In genomic region chr11:60786811-60787567, GRCh38 we compare ENCODE assay signal across 10 cellular contexts. TPM values are rescaled to one million over a fixed set of nuclear protein-coding genes. Genes with fewer than 3 reads are reported as not detected.
DNase-seq lines count a peak whose midpoint lies in the region; ATAC-seq and TF ChIP-seq lines count a peak whose summit lies in the region.
"Had no signal": no experiment of that assay in that cellular context is flagged by ENCODE, and none has a peak within 500 bp of the region (broad histone marks: within the 10 kb centered on the region; RNA-seq: fewer than 3 reads in every experiment).

No MANE protein-coding gene starts in this region.

- no peak overlapping the region for H3K4me3 Mint-ChIP-seq in activated T-cell treated with anti-CD3 and anti-CD28 coated beads, Interleukin-2, amount 50 U/mL, for 24 hours
- no peak overlapping the region for H3K4me3 Mint-ChIP-seq in activated naive CD4-positive, alpha-beta T cell treated with anti-CD3 and anti-CD28 coated beads, Interleukin-2, amount 10 ng/mL, durations not matched to agents 7 days and 5 days
- H3K4me3 Mint-ChIP-seq: activated CD4-positive, alpha-beta T cell treated with anti-CD3 and anti-CD28 coated beads, Interleukin-2, amount 10 ng/mL, durations not matched to agents 24 days and 14 days had no signal

- H3K4me1 Mint-ChIP-seq in activated T-cell treated with anti-CD3 and anti-CD28 coated beads, Interleukin-2, amount 50 U/mL, for 24 hours (ENCODE audit: low read depth) = no peaks in the 10 kb centered on the region
- no peaks in the 10 kb centered on the region for H3K4me1 Mint-ChIP-seq in activated naive CD4-positive, alpha-beta T cell treated with anti-CD3 and anti-CD28 coated beads, Interleukin-2, amount 10 ng/mL, durations not matched to agents 7 days and 5 days
- H3K4me1 Mint-ChIP-seq: activated CD4-positive, alpha-beta T cell treated with anti-CD3 and anti-CD28 coated beads, Interleukin-2, amount 10 ng/mL, durations not matched to agents 24 days and 14 days had no signal

- H3K9me3 ChIP-seq in effector memory CD4-positive, alpha-beta T cell (ENCODE audit: control insufficient read depth, low read length) = no peaks in the 10 kb centered on the region

- H3K4me1 ChIP-seq in effector memory CD4-positive, alpha-beta T cell (ENCODE audit: control insufficient read depth, insufficient read depth, low read length, poor library complexity, severe bottlenecking) = no peaks in the 10 kb centered on the region

- DNase-seq in AG04449 (ENCODE audit: low read depth, low spot score) = peak; percentile 42
- DNase-seq in M059J (ENCODE audit: low read depth) = peak; percentile 91
- DNase-seq in myocyte (ENCODE audit: low read depth) = peak; percentile 93
- DNase-seq in activated T-cell treated with anti-CD3 and anti-CD28 coated beads, Interleukin-2, amount 50 U/mL, for 24 hours = no peak
- DNase-seq in effector memory CD4-positive, alpha-beta T cell = no peak
- DNase-seq in activated naive CD4-positive, alpha-beta T cell treated with anti-CD3 and anti-CD28 coated beads, Interleukin-2, amount 10 ng/mL, durations not matched to agents 7 days and 5 days = no peak
- no peak for DNase-seq in SK-N-DZ (ENCODE audit: low spot score)
- DNase-seq: activated CD4-positive, alpha-beta T cell treated with anti-CD3 and anti-CD28 coated beads, Interleukin-2, amount 10 ng/mL, durations not matched to agents 24 days and 14 days had no signal

- POLR2A ChIA-PET in AG04449 (lab: Yijun Ruan, JAX) = no interaction called here

- CTCF ChIA-PET in AG04449 (lab: Yijun Ruan, JAX) = interaction anchor here (0.9 to 2.0 kb wide), 6 partner anchors 9 to 112 kb away, joined by 3 to 10 read pairs (median 4); no protein-coding TSS in a partner anchor
- CTCF ChIA-PET in activated naive CD4-positive, alpha-beta T cell treated with anti-CD3 and anti-CD28 coated beads, Interleukin-2, amount 10 ng/mL, durations not matched to agents 7 days and 5 days (lab: Charles Lee) = no interaction called here

- peak; percentile 22 for ATAC-seq in esophagus mucosa

- H3K27me3 ChIP-seq in effector memory CD4-positive, alpha-beta T cell (replicated peaks; ENCODE audit: control insufficient read depth, insufficient read depth, low read length, poor library complexity, severe bottlenecking) = no peaks in the 10 kb centered on the region

- no peaks in the 10 kb centered on the region for H3K36me3 Mint-ChIP-seq in activated T-cell treated with anti-CD3 and anti-CD28 coated beads, Interleukin-2, amount 50 U/mL, for 24 hours (ENCODE audit: low read depth)
- H3K36me3 Mint-ChIP-seq in activated naive CD4-positive, alpha-beta T cell treated with anti-CD3 and anti-CD28 coated beads, Interleukin-2, amount 10 ng/mL, durations not matched to agents 7 days and 5 days = no peaks in the 10 kb centered on the region

- H3K27ac Mint-ChIP-seq in activated T-cell treated with anti-CD3 and anti-CD28 coated beads, Interleukin-2, amount 50 U/mL, for 24 hours = no peak overlapping the region
- no peak overlapping the region for H3K27ac Mint-ChIP-seq in activated naive CD4-positive, alpha-beta T cell treated with anti-CD3 and anti-CD28 coated beads, Interleukin-2, amount 10 ng/mL, durations not matched to agents 7 days and 5 days
- H3K27ac Mint-ChIP-seq: activated CD4-positive, alpha-beta T cell treated with anti-CD3 and anti-CD28 coated beads, Interleukin-2, amount 10 ng/mL, durations not matched to agents 24 days and 14 days had no signal

- no peak overlapping the region for H3K4me3 ChIP-seq in AG04449 (ENCODE audit: low read depth, low read length)
- H3K4me3 ChIP-seq in effector memory CD4-positive, alpha-beta T cell (ENCODE audit: insufficient read depth, low read depth, low read length, poor library complexity, severe bottlenecking) = no peak overlapping the region

- no peak for TF ChIP-seq CTCF in AG04449 (IDR thresholded peaks at IDR 0.05; ENCODE audit: insufficient read depth, low read length, missing control alignments)

- H3K36me3 ChIP-seq in effector memory CD4-positive, alpha-beta T cell (ENCODE audit: control insufficient read depth, insufficient read depth, low read length) = no peaks in the 10 kb centered on the region

- no peak overlapping the region for H3K27ac ChIP-seq in effector memory CD4-positive, alpha-beta T cell (ENCODE audit: insufficient read depth, low read length, poor library complexity, severe bottlenecking)
- H3K27ac ChIP-seq: C4-2B had no signal

- H3K27me3 Mint-ChIP-seq in activated T-cell treated with anti-CD3 and anti-CD28 coated beads, Interleukin-2, amount 50 U/mL, for 24 hours = no peaks in the 10 kb centered on the region
- peaks cover 19% of the 10 kb centered on the region for H3K27me3 Mint-ChIP-seq in activated naive CD4-positive, alpha-beta T cell treated with anti-CD3 and anti-CD28 coated beads, Interleukin-2, amount 10 ng/mL, durations not matched to agents 7 days and 5 days
- H3K27me3 Mint-ChIP-seq: activated CD4-positive, alpha-beta T cell treated with anti-CD3 and anti-CD28 coated beads, Interleukin-2, amount 10 ng/mL, durations not matched to agents 24 days and 14 days had no signal

- H3K9me3 Mint-ChIP-seq in activated T-cell treated with anti-CD3 and anti-CD28 coated beads, Interleukin-2, amount 50 U/mL, for 24 hours = no peaks in the 10 kb centered on the region
- H3K9me3 Mint-ChIP-seq in activated naive CD4-positive, alpha-beta T cell treated with anti-CD3 and anti-CD28 coated beads, Interleukin-2, amount 10 ng/mL, durations not matched to agents 7 days and 5 days = no peaks in the 10 kb centered on the region
- H3K9me3 Mint-ChIP-seq: activated CD4-positive, alpha-beta T cell treated with anti-CD3 and anti-CD28 coated beads, Interleukin-2, amount 10 ng/mL, durations not matched to agents 24 days and 14 days had no signal

RNA-seq across cellular contexts. Expression of gene MS4A10, which starts 1.9 kb away (rescaled TPM):
- not detected in 2 replicates for total RNA-seq in M059J (2014; rRNA removed; shearing (Covaris generic))
- total RNA-seq in esophagus mucosa = not detected
- not detected in 2 replicates for total RNA-seq in myocyte
- polyA plus RNA-seq in myocyte (2012) = not detected
- polyA plus RNA-seq in SK-N-DZ (2014; cell fraction: cytosol; rRNA removed) = not detected in 2 replicates
- not detected in 2 replicates for polyA plus RNA-seq in SK-N-DZ (2014; cell fraction: nucleus; rRNA removed)
- total RNA-seq: activated CD4-positive, alpha-beta T cell treated with anti-CD3 and anti-CD28 coated beads, Interleukin-2, amount 10 ng/mL, durations not matched to agents 24 days and 14 days had no signal

RNA-seq across cellular contexts. Expression of gene MS4A15, which starts 30.3 kb away (rescaled TPM):
- total RNA-seq in M059J (2014; rRNA removed; shearing (Covaris generic)) = not detected in 2 replicates
- not detected for total RNA-seq in esophagus mucosa
- total RNA-seq in myocyte = not detected in 2 replicates
- polyA plus RNA-seq in myocyte (2012) = not detected
- polyA plus RNA-seq in SK-N-DZ (2014; cell fraction: cytosol; rRNA removed) = not detected in 2 replicates
- polyA plus RNA-seq in SK-N-DZ (2014; cell fraction: nucleus; rRNA removed) = not detected in 2 replicates
- total RNA-seq: activated CD4-positive, alpha-beta T cell treated with anti-CD3 and anti-CD28 coated beads, Interleukin-2, amount 10 ng/mL, durations not matched to agents 24 days and 14 days had no signal

RNA-seq across cellular contexts. Expression of gene CCDC86, which starts 54.9 kb away (rescaled TPM):
- 13.9 and 19.7 TPM in 2 replicates for total RNA-seq in M059J (2014; rRNA removed; shearing (Covaris generic))
- total RNA-seq in esophagus mucosa (19.9 TPM), myocyte (19.2 and 24.1 TPM in 2 replicates)
- 25.9 TPM for polyA plus RNA-seq in myocyte (2012)
- 8.4 and 8.9 TPM in 2 replicates for polyA plus RNA-seq in SK-N-DZ (2014; cell fraction: cytosol; rRNA removed)
- 48.4 and 176 TPM in 2 replicates for polyA plus RNA-seq in SK-N-DZ (2014; cell fraction: nucleus; rRNA removed)

Comparison
In these comparisons a context has a peak if more than half of its experiments do, and no peak if none do; other contexts are left out.
1. DNase-seq: peak in AG04449 (single experiment), M059J (single experiment) and myocyte (single experiment); none in activated T-cell treated with anti-CD3 and anti-CD28 coated beads, Interleukin-2, amount 50 U/mL, for 24 hours (single experiment), effector memory CD4-positive, alpha-beta T cell (0 of 3), activated naive CD4-positive, alpha-beta T cell treated with anti-CD3 and anti-CD28 coated beads, Interleukin-2, amount 10 ng/mL, durations not matched to agents 7 days and 5 days (single experiment) and SK-N-DZ (single experiment).